In the genomic region with DNA sequence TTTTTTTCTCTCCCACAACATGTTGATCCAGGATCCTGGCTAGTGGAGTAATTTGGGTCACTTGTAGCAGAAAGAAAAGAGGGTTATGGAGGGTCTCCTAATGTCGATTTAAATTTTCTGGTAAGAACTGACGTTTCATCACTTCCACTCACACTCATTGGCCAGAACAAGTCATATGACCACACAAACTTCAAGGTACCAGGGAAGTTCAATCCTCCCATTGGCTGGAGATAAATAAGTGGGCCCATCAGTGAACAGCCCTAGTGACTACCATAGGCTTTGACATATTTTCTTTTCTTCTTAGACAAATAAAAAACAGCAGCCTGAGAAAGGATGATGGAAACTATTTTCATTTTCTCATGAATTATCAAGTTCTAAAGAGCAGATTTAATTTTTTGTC, we compare ENCODE assay signal across 40 cellular contexts.
"Had no signal": no experiment of that assay in that cellular context is flagged by ENCODE, and none has a peak within 500 bp of the region (broad histone marks: within the 10 kb centered on the region; RNA-seq: fewer than 3 reads in every experiment).

No MANE protein-coding gene starts in this region.

- H3K4me1 ChIP-seq: adrenal gland, ascending aorta, body of pancreas, breast epithelium had no signal

- H3K36me3 ChIP-seq: adrenal gland, ascending aorta, brain microvascular endothelial cell, breast epithelium, cardiac muscle cell had no signal

- H3K4me3 ChIP-seq: adrenal gland, ascending aorta, body of pancreas, breast epithelium, cardiac muscle cell had no signal

- H3K9me3 ChIP-seq: adrenal gland, ascending aorta, body of pancreas, breast epithelium had no signal

- H3K27me3 Mint-ChIP-seq: activated naive CD4-positive, alpha-beta T cell treated with anti-CD3 and anti-CD28 coated beads, Interleukin-2, amount 50 U/mL, for 24 hours; activated naive CD8-positive, alpha-beta T cell; activated naive CD8-positive, alpha-beta T cell treated with anti-CD3 and anti-CD28 coated beads for 36 hours; activated naive CD8-positive, alpha-beta T cell treated with anti-CD3 and anti-CD28 coated beads, Interleukin-2, amount 10 ng/mL, durations not matched to agents 7 days and 5 days; activated naive CD8-positive, alpha-beta T cell treated with anti-CD3 and anti-CD28 coated beads, Interleukin-2, amount 50 U/mL, for 24 hours; activated T-cell treated with anti-CD3 and anti-CD28 coated beads, Interleukin-2, amount 50 U/mL, for 24 hours; brain; central memory CD8-positive, alpha-beta T cell had no signal

- H3K4me1 Mint-ChIP-seq: activated naive CD4-positive, alpha-beta T cell treated with anti-CD3 and anti-CD28 coated beads, Interleukin-2, amount 10 ng/mL, durations not matched to agents 7 days and 5 days; activated naive CD4-positive, alpha-beta T cell treated with anti-CD3 and anti-CD28 coated beads, Interleukin-2, amount 50 U/mL, for 24 hours; activated naive CD8-positive, alpha-beta T cell treated with anti-CD3 and anti-CD28 coated beads for 36 hours; activated naive CD8-positive, alpha-beta T cell treated with anti-CD3 and anti-CD28 coated beads, Interleukin-2, amount 10 ng/mL, durations not matched to agents 7 days and 5 days; activated naive CD8-positive, alpha-beta T cell treated with anti-CD3 and anti-CD28 coated beads, Interleukin-2, amount 50 U/mL, for 24 hours; activated T-helper 17 cell treated with anti-CD3 and anti-CD28 coated beads, Interleukin-2, amount 50 U/mL, for 72 hours; central memory CD8-positive, alpha-beta T cell had no signal

- DNase-seq: activated effector memory CD4-positive, alpha-beta T cell treated with anti-CD3 and anti-CD28 coated beads, Interleukin-2, amount 50 U/mL, for 16 hours; activated effector memory CD4-positive, alpha-beta T cell treated with Interleukin-2 at 50 U/mL for 16 hours; activated gamma-delta T cell; activated gamma-delta T cell treated with Interleukin-2 at 50 U/mL for 16 hours; activated naive CD4-positive, alpha-beta T cell; activated naive CD4-positive, alpha-beta T cell treated with anti-CD3 and anti-CD28 coated beads for 36 hours; activated naive CD4-positive, alpha-beta T cell treated with anti-CD3 and anti-CD28 coated beads, Interleukin-2, amount 10 ng/mL, durations not matched to agents 7 days and 5 days; activated naive CD4-positive, alpha-beta T cell treated with anti-CD3 and anti-CD28 coated beads, Interleukin-2, amount 50 U/mL, for 16 hours; activated naive CD4-positive, alpha-beta T cell treated with Interleukin-2 at 50 U/mL for 16 hours; activated naive CD8-positive, alpha-beta T cell treated with anti-CD3 and anti-CD28 coated beads for 36 hours; activated naive CD8-positive, alpha-beta T cell treated with anti-CD3 and anti-CD28 coated beads, Interleukin-2, amount 10 ng/mL, durations not matched to agents 7 days and 5 days; activated naive CD8-positive, alpha-beta T cell treated with anti-CD3 and anti-CD28 coated beads, Interleukin-2, amount 50 U/mL, for 24 hours; activated T-cell treated with anti-CD3 and anti-CD28 coated beads, Interleukin-2, amount 50 U/mL, for 1 hour; activated T-cell treated with anti-CD3 and anti-CD28 coated beads, Interleukin-2, amount 50 U/mL, for 24 hours; activated T-cell treated with anti-CD3 and anti-CD28 coated beads, Interleukin-2, amount 50 U/mL, for 4 hours; activated T-cell treated with anti-CD3 and anti-CD28 coated beads, Interleukin-2, amount 50 U/mL, for 48 hours; activated T-cell treated with anti-CD3 and anti-CD28 coated beads, Interleukin-2, amount 50 U/mL, for 72 hours; adrenal gland; amniotic stem cell; amygdala; anterior cingulate cortex; aorta; body of pancreas; brain microvascular endothelial cell; caudate nucleus; central memory CD4-positive, alpha-beta T cell; cerebellar nuclear complex had no signal

- ATAC-seq: activated naive CD4-positive, alpha-beta T cell treated with anti-CD3 and anti-CD28 coated beads, Interleukin-2, amount 50 U/mL, for 72 hours; activated naive CD8-positive, alpha-beta T cell treated with anti-CD3 and anti-CD28 coated beads, Interleukin-2, amount 50 U/mL, for 24 hours; activated T-cell treated with anti-CD3 and anti-CD28 coated beads, Interleukin-2, amount 50 U/mL, for 4 hours; activated T-cell treated with anti-CD3 and anti-CD28 coated beads, Interleukin-2, amount 50 U/mL, for 72 hours; activated T-helper 17 cell treated with anti-CD3 and anti-CD28 coated beads, Interleukin-2, amount 50 U/mL, for 72 hours; body of pancreas had no signal

- H3K27ac ChIP-seq: adrenal gland, ascending aorta, body of pancreas, brain microvascular endothelial cell, breast epithelium, cardiac muscle cell had no signal

- H3K9me3 Mint-ChIP-seq: activated naive CD4-positive, alpha-beta T cell treated with anti-CD3 and anti-CD28 coated beads for 36 hours; activated naive CD4-positive, alpha-beta T cell treated with anti-CD3 and anti-CD28 coated beads, Interleukin-2, amount 10 ng/mL, durations not matched to agents 7 days and 5 days; activated naive CD4-positive, alpha-beta T cell treated with anti-CD3 and anti-CD28 coated beads, Interleukin-2, amount 50 U/mL, for 24 hours; activated naive CD4-positive, alpha-beta T cell treated with anti-CD3 and anti-CD28 coated beads, Interleukin-2, amount 50 U/mL, for 72 hours; activated naive CD8-positive, alpha-beta T cell treated with anti-CD3 and anti-CD28 coated beads for 36 hours; activated naive CD8-positive, alpha-beta T cell treated with anti-CD3 and anti-CD28 coated beads, Interleukin-2, amount 10 ng/mL, durations not matched to agents 7 days and 5 days; activated naive CD8-positive, alpha-beta T cell treated with anti-CD3 and anti-CD28 coated beads, Interleukin-2, amount 50 U/mL, for 24 hours; activated T-cell treated with anti-CD3 and anti-CD28 coated beads, Interleukin-2, amount 50 U/mL, for 24 hours; activated T-cell treated with anti-CD3 and anti-CD28 coated beads, Interleukin-2, amount 50 U/mL, for 4 hours; activated T-cell treated with anti-CD3 and anti-CD28 coated beads, Interleukin-2, amount 50 U/mL, for 72 hours; activated T-helper 1 cell treated with anti-CD3 and anti-CD28 coated beads, Interleukin-12 subunit alpha, Interleukin-12 subunit beta, Interleukin-2, Interleukin-4 antibody, amounts not matched to agents 30 ng/mL and 10 ng/mL and 1 ng/mL, durations not matched to agents 14 hours and 24 hours and 36 hours; activated T-helper 17 cell treated with anti-CD3 and anti-CD28 coated beads, Interleukin-2, amount 50 U/mL, for 72 hours; activated T-helper 2 cell treated with anti-CD3 and anti-CD28 coated beads, Interferon-gamma antibody, Interleukin-2, Interleukin-4, amounts not matched to agents 10 μg/mL and 5 μg/mL and 100 μg/mL, durations not matched to agents 14 hours and 24 hours and 36 hours; brain; central memory CD8-positive, alpha-beta T cell had no signal

- H3K4me3 Mint-ChIP-seq: activated naive CD4-positive, alpha-beta T cell treated with anti-CD3 and anti-CD28 coated beads for 36 hours; activated naive CD4-positive, alpha-beta T cell treated with anti-CD3 and anti-CD28 coated beads, Interleukin-2, amount 10 ng/mL, durations not matched to agents 7 days and 5 days; activated naive CD4-positive, alpha-beta T cell treated with anti-CD3 and anti-CD28 coated beads, Interleukin-2, amount 50 U/mL, for 24 hours; activated naive CD8-positive, alpha-beta T cell; activated naive CD8-positive, alpha-beta T cell treated with anti-CD3 and anti-CD28 coated beads for 36 hours; activated naive CD8-positive, alpha-beta T cell treated with anti-CD3 and anti-CD28 coated beads, Interleukin-2, amount 10 ng/mL, durations not matched to agents 7 days and 5 days; activated naive CD8-positive, alpha-beta T cell treated with anti-CD3 and anti-CD28 coated beads, Interleukin-2, amount 50 U/mL, for 24 hours; activated T-cell treated with anti-CD3 and anti-CD28 coated beads, Interleukin-2, amount 50 U/mL, for 24 hours; activated T-cell treated with anti-CD3 and anti-CD28 coated beads, Interleukin-2, amount 50 U/mL, for 4 hours; activated T-cell treated with anti-CD3 and anti-CD28 coated beads, Interleukin-2, amount 50 U/mL, for 72 hours; activated T-helper 1 cell treated with anti-CD3 and anti-CD28 coated beads, Interleukin-12 subunit alpha, Interleukin-12 subunit beta, Interleukin-2, Interleukin-4 antibody, amounts not matched to agents 30 ng/mL and 10 ng/mL and 1 ng/mL, durations not matched to agents 14 hours and 24 hours and 36 hours; activated T-helper 17 cell treated with anti-CD3 and anti-CD28 coated beads, Interleukin-2, amount 50 U/mL, for 72 hours; brain; central memory CD8-positive, alpha-beta T cell had no signal

- FAIRE-seq: astrocyte, bronchial epithelial cell had no signal

- H3K27ac Mint-ChIP-seq: activated naive CD4-positive, alpha-beta T cell treated with anti-CD3 and anti-CD28 coated beads for 36 hours; activated naive CD4-positive, alpha-beta T cell treated with anti-CD3 and anti-CD28 coated beads, Interleukin-2, amount 10 ng/mL, durations not matched to agents 7 days and 5 days; activated naive CD4-positive, alpha-beta T cell treated with anti-CD3 and anti-CD28 coated beads, Interleukin-2, amount 50 U/mL, for 24 hours; activated naive CD4-positive, alpha-beta T cell treated with anti-CD3 and anti-CD28 coated beads, Interleukin-2, amount 50 U/mL, for 72 hours; activated naive CD8-positive, alpha-beta T cell; activated naive CD8-positive, alpha-beta T cell treated with anti-CD3 and anti-CD28 coated beads, Interleukin-2, amount 10 ng/mL, durations not matched to agents 7 days and 5 days; activated naive CD8-positive, alpha-beta T cell treated with anti-CD3 and anti-CD28 coated beads, Interleukin-2, amount 50 U/mL, for 24 hours; activated T-cell treated with anti-CD3 and anti-CD28 coated beads, Interleukin-2, amount 50 U/mL, for 24 hours; activated T-cell treated with anti-CD3 and anti-CD28 coated beads, Interleukin-2, amount 50 U/mL, for 72 hours; activated T-helper 1 cell treated with anti-CD3 and anti-CD28 coated beads, Interleukin-12 subunit alpha, Interleukin-12 subunit beta, Interleukin-2, Interleukin-4 antibody, amounts not matched to agents 30 ng/mL and 10 ng/mL and 1 ng/mL, durations not matched to agents 14 hours and 24 hours and 36 hours; activated T-helper 17 cell treated with anti-CD3 and anti-CD28 coated beads, Interleukin-2, amount 50 U/mL, for 72 hours; activated T-helper 2 cell treated with anti-CD3 and anti-CD28 coated beads, Interferon-gamma antibody, Interleukin-2, Interleukin-4, amounts not matched to agents 10 μg/mL and 5 μg/mL and 100 μg/mL, durations not matched to agents 14 hours and 24 hours and 36 hours; brain had no signal

- H3K36me3 Mint-ChIP-seq: activated naive CD4-positive, alpha-beta T cell treated with anti-CD3 and anti-CD28 coated beads, Interleukin-2, amount 10 ng/mL, durations not matched to agents 7 days and 5 days; activated naive CD4-positive, alpha-beta T cell treated with anti-CD3 and anti-CD28 coated beads, Interleukin-2, amount 50 U/mL, for 24 hours; activated naive CD4-positive, alpha-beta T cell treated with anti-CD3 and anti-CD28 coated beads, Interleukin-2, amount 50 U/mL, for 72 hours; activated naive CD8-positive, alpha-beta T cell; activated naive CD8-positive, alpha-beta T cell treated with anti-CD3 and anti-CD28 coated beads for 36 hours; activated naive CD8-positive, alpha-beta T cell treated with anti-CD3 and anti-CD28 coated beads, Interleukin-2, amount 10 ng/mL, durations not matched to agents 7 days and 5 days; brain had no signal

- H3K27me3 ChIP-seq: adrenal gland, ascending aorta, body of pancreas, brain microvascular endothelial cell, breast epithelium, cardiac muscle cell had no signal
